In the genomic region with DNA sequence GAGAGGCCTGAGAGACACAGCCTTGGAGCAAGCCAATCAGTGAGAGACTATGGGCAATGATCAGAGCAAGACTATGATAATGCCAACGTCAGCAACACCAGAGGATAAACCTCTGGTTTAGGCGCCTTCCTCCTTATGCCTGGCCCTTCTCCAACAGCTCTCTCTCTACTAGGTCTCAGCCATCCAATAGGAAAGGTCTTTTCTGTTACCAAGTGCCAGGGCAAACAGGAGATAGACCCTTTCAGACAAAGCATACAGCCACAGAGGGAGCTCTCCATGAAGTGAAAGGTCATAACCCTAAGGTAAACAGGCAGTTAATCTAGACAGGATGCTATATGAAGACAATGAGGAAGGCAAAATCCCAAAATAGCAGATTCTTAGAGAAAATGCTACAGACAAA, we compare ENCODE assay signal across 1 cellular context.
TF ChIP-seq lines count a peak whose summit lies in the region.

No MANE protein-coding gene starts in this region.

TF ChIP-seq in GM23338, 12 proteins besides CTCF, POLR2A, EP300 and RAD21 (continued from another document):
- TF ChIP-seq, protein P1, sequence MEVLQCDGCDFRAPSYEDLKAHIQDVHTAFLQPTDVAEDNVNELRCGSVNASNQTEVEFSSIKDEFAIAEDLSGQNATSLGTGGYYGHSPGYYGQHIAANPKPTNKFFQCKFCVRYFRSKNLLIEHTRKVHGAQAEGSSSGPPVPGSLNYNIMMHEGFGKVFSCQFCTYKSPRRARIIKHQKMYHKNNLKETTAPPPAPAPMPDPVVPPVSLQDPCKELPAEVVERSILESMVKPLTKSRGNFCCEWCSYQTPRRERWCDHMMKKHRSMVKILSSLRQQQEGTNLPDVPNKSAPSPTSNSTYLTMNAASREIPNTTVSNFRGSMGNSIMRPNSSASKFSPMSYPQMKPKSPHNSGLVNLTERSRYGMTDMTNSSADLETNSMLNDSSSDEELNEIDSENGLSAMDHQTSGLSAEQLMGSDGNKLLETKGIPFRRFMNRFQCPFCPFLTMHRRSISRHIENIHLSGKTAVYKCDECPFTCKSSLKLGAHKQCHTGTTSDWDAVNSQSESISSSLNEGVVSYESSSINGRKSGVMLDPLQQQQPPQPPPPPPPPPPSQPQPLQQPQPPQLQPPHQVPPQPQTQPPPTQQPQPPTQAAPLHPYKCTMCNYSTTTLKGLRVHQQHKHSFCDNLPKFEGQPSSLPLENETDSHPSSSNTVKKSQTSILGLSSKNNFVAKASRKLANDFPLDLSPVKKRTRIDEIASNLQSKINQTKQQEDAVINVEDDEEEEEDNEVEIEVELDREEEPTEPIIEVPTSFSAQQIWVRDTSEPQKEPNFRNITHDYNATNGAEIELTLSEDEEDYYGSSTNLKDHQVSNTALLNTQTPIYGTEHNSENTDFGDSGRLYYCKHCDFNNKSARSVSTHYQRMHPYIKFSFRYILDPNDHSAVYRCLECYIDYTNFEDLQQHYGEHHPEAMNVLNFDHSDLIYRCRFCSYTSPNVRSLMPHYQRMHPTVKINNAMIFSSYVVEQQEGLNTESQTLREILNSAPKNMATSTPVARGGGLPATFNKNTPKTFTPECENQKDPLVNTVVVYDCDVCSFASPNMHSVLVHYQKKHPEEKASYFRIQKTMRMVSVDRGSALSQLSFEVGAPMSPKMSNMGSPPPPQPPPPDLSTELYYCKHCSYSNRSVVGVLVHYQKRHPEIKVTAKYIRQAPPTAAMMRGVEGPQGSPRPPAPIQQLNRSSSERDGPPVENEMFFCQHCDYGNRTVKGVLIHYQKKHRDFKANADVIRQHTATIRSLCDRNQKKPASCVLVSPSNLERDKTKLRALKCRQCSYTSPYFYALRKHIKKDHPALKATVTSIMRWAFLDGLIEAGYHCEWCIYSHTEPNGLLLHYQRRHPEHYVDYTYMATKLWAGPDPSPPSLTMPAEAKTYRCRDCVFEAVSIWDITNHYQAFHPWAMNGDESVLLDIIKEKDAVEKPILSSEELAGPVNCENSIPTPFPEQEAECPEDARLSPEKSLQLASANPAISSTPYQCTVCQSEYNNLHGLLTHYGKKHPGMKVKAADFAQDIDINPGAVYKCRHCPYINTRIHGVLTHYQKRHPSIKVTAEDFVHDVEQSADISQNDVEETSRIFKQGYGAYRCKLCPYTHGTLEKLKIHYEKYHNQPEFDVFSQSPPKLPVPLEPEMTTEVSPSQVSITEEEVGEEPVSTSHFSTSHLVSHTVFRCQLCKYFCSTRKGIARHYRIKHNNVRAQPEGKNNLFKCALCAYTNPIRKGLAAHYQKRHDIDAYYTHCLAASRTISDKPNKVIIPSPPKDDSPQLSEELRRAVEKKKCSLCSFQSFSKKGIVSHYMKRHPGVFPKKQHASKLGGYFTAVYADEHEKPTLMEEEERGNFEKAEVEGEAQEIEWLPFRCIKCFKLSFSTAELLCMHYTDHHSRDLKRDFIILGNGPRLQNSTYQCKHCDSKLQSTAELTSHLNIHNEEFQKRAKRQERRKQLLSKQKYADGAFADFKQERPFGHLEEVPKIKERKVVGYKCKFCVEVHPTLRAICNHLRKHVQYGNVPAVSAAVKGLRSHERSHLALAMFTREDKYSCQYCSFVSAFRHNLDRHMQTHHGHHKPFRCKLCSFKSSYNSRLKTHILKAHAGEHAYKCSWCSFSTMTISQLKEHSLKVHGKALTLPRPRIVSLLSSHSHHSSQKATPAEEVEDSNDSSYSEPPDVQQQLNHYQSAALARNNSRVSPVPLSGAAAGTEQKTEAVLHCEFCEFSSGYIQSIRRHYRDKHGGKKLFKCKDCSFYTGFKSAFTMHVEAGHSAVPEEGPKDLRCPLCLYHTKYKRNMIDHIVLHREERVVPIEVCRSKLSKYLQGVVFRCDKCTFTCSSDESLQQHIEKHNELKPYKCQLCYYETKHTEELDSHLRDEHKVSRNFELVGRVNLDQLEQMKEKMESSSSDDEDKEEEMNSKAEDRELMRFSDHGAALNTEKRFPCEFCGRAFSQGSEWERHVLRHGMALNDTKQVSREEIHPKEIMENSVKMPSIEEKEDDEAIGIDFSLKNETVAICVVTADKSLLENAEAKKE (CRISPR knock-in tag; IDR thresholded peaks at IDR 0.05) = no peak
- TF ChIP-seq JUNB (IDR thresholded peaks at IDR 0.05; ENCODE audit: unreplicated experiment) (no peak), EZH2phosphoT487 (IDR thresholded peaks at IDR 0.05; ENCODE audit: unreplicated experiment) (no peak), NANOG (IDR thresholded peaks at IDR 0.05; ENCODE audit: borderline replicate concordance) (no peak)
- TF ChIP-seq, protein P2, sequence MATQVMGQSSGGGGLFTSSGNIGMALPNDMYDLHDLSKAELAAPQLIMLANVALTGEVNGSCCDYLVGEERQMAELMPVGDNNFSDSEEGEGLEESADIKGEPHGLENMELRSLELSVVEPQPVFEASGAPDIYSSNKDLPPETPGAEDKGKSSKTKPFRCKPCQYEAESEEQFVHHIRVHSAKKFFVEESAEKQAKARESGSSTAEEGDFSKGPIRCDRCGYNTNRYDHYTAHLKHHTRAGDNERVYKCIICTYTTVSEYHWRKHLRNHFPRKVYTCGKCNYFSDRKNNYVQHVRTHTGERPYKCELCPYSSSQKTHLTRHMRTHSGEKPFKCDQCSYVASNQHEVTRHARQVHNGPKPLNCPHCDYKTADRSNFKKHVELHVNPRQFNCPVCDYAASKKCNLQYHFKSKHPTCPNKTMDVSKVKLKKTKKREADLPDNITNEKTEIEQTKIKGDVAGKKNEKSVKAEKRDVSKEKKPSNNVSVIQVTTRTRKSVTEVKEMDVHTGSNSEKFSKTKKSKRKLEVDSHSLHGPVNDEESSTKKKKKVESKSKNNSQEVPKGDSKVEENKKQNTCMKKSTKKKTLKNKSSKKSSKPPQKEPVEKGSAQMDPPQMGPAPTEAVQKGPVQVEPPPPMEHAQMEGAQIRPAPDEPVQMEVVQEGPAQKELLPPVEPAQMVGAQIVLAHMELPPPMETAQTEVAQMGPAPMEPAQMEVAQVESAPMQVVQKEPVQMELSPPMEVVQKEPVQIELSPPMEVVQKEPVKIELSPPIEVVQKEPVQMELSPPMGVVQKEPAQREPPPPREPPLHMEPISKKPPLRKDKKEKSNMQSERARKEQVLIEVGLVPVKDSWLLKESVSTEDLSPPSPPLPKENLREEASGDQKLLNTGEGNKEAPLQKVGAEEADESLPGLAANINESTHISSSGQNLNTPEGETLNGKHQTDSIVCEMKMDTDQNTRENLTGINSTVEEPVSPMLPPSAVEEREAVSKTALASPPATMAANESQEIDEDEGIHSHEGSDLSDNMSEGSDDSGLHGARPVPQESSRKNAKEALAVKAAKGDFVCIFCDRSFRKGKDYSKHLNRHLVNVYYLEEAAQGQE (IDR thresholded peaks at IDR 0.05; ENCODE audit: unreplicated experiment) = no peak
